Comparison of ENCODE assay signal across 11 cellular contexts in the genomic region with DNA sequence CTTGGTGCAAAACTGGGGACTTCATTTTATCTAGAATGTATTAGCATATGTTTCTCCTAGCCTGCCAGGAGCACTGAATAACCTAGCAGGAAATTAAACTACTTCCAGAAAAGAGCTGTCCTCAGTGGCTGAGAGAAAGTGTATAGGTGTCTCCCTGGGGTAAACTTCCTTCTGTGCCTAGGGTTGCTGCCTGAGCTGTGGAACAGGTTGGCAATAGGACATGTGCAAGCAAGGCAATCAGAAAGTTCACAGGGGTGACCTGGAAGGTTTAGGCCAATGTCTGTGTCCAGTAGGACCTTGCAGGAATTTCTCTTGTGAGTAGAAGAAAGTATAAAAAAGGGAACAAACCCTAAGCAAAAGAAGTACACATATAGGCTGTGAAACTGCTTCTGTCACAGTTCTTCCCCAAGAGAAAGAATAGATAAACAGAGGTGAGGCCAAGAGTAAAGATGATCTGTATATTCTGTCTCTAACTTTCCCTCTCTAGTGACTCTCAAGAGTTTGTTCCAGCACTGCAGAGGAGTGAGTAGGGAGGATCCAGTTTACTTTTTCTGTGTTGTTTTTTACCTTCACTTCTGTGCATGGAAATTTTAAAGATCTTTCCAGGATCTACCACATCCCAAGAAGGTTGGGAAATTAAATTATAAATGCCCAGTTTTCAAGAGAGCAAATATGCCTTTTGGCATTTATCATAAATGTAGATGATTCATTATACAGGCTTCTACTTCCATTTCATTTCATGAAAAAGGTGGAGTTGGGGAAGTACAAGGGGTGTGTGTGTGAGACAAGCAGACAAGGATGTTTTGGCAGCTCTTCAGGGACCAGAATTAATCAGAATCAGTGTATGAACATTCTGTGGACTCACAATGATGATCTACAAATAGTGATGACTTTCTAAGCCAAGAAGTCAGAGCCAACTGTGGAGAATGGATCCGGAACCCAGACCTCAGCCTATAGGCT.
DNase-seq lines count a peak whose midpoint lies in the region; ATAC-seq and TF ChIP-seq lines count a peak whose summit lies in the region.
"Had no signal": no experiment of that assay in that cellular context is flagged by ENCODE, and none has a peak within 500 bp of the region (broad histone marks: within the 10 kb centered on the region; RNA-seq: fewer than 3 reads in every experiment).

No MANE protein-coding gene starts in this region.

- ATAC-seq in effector memory CD8-positive, alpha-beta T cell (replicated peaks), result no peak

- H3K4me1 ChIP-seq in PC-9 (replicated peaks; ENCODE audit: insufficient read depth) (no peaks in the 10 kb centered on the region), neural progenitor cell (peaks cover 11% of the 10 kb centered on the region)
- H3K4me1 ChIP-seq: SJSA1 had no signal

- H3K4me2 ChIP-seq in PC-9 (no peak overlapping the region), neural progenitor cell (no peak overlapping the region)

- H3K27me3 ChIP-seq in PC-9 (ENCODE audit: insufficient read depth, low read depth) (no peaks in the 10 kb centered on the region), neural progenitor cell (no peaks in the 10 kb centered on the region)
- H3K27me3 ChIP-seq: SJSA1 had no signal

- 0 out of 2 replicates have a peak, but pooled peaks cover 5% of the 10 kb centered on the region for H3K79me2 ChIP-seq in PC-9 (ENCODE audit: low read depth)
- H3K79me2 ChIP-seq in neural progenitor cell (ENCODE audit: low read depth), result peaks cover 80% of the 10 kb centered on the region

- H3K9ac ChIP-seq in neural progenitor cell, result no peak overlapping the region

- POLR2A ChIA-PET in PC-9 (lab: Charles Lee; ENCODE audit: unreplicated experiment), result no interaction called here

- H3K9me3 ChIP-seq in PC-9 (ENCODE audit: insufficient read depth, low read depth) (no peaks in the 10 kb centered on the region), neural progenitor cell (ENCODE audit: low read depth) (no peaks in the 10 kb centered on the region)
- H3K9me3 ChIP-seq: SJSA1 had no signal

- H3K27me3 Mint-ChIP-seq in T-helper 2 cell treated with Interferon-gamma antibody and Interleukin-4, amounts not matched to agents 5 μg/mL and 100 μg/mL, for 36 hours (ENCODE audit: low read depth), result no peaks in the 10 kb centered on the region
- H3K27me3 Mint-ChIP-seq in effector memory CD8-positive, alpha-beta T cell, result no peaks in the 10 kb centered on the region
- H3K27me3 Mint-ChIP-seq in osteocyte (ENCODE audit: unreplicated experiment), result no peaks in the 10 kb centered on the region
- no peaks in the 10 kb centered on the region for H3K27me3 Mint-ChIP-seq in neural progenitor cell (ENCODE audit: insufficient read depth, low read depth)

- H3K36me3 ChIP-seq in PC-9 (ENCODE audit: low read depth), result no peaks in the 10 kb centered on the region
- H3K36me3 ChIP-seq in neural progenitor cell, result no peaks in the 10 kb centered on the region

- intact Hi-C loops in PC-9 (cut with micrococcal nuclease; ENCODE audit: unreplicated experiment), result no loop called here

- H3K9me2 ChIP-seq in PC-9 (ENCODE audit: insufficient read depth), result no peaks in the 10 kb centered on the region

- H3K9me3 Mint-ChIP-seq in T-helper 2 cell treated with Interferon-gamma antibody and Interleukin-4, amounts not matched to agents 5 μg/mL and 100 μg/mL, for 36 hours, result no peaks in the 10 kb centered on the region
- H3K9me3 Mint-ChIP-seq in effector memory CD8-positive, alpha-beta T cell, result no peaks in the 10 kb centered on the region
- H3K9me3 Mint-ChIP-seq in osteocyte (ENCODE audit: unreplicated experiment) (no peaks in the 10 kb centered on the region), neural progenitor cell (no peaks in the 10 kb centered on the region)

- peaks cover 79% of the 10 kb centered on the region for H3K4me1 Mint-ChIP-seq in T-helper 2 cell treated with Interferon-gamma antibody and Interleukin-4, amounts not matched to agents 5 μg/mL and 100 μg/mL, for 36 hours (ENCODE audit: low read depth)
- H3K4me1 Mint-ChIP-seq in effector memory CD8-positive, alpha-beta T cell (ENCODE audit: low read depth in 2 of 2), result peaks cover 68 to 79% of the 10 kb centered on the region in 2 donors
- peaks cover 18% of the 10 kb centered on the region for H3K4me1 Mint-ChIP-seq in osteocyte (ENCODE audit: unreplicated experiment)
- H3K4me1 Mint-ChIP-seq in neural progenitor cell, result peaks cover 3% of the 10 kb centered on the region

- 0 out of 2 replicates have a peak, but pooled peaks cover 2% of the 10 kb centered on the region for H4K20me1 ChIP-seq in PC-9 (ENCODE audit: insufficient read depth)
- H4K20me1 ChIP-seq in neural progenitor cell (ENCODE audit: low read depth), result peaks cover 49% of the 10 kb centered on the region

- no peak for TF ChIP-seq CTCF in PC-9 (conservative IDR thresholded peaks at IDR 0.05)
- no peak for TF ChIP-seq CTCF in osteocyte (IDR thresholded peaks at IDR 0.05)
- no peak for TF ChIP-seq CTCF in neural progenitor cell (IDR thresholded peaks at IDR 0.05)

- peak overlapping the region; percentile 26 for H3K27ac Mint-ChIP-seq in T-helper 2 cell treated with Interferon-gamma antibody and Interleukin-4, amounts not matched to agents 5 μg/mL and 100 μg/mL, for 36 hours
- H3K27ac Mint-ChIP-seq in effector memory CD8-positive, alpha-beta T cell, result peak overlapping the region; percentile 46 to 69
- H3K27ac Mint-ChIP-seq in osteocyte (ENCODE audit: unreplicated experiment) (peak overlapping the region; percentile 63), neural progenitor cell (no peak overlapping the region)

- CTCF ChIA-PET in PC-9 (lab: Charles Lee), result no interaction called here

- no peaks in the 10 kb centered on the region; the same call in 1 of the 2 replicates for H3F3A ChIP-seq in PC-9 (ENCODE audit: insufficient read depth, low read depth)
- H3F3A ChIP-seq in neural progenitor cell (ENCODE audit: low read depth), result peaks cover 14% of the 10 kb centered on the region

- H3K4me3 ChIP-seq in PC-9 (no peak overlapping the region), neural progenitor cell (no peak overlapping the region)
- H3K4me3 ChIP-seq: SJSA1 had no signal

- DNase-seq in T-helper 2 cell treated with Interferon-gamma antibody and Interleukin-4, amounts not matched to agents 5 μg/mL and 100 μg/mL, for 36 hours (ENCODE audit: low spot score), result no peak
- no peak for DNase-seq in T-helper 2 cell
- no peak for DNase-seq in PC-9
- DNase-seq in effector memory CD8-positive, alpha-beta T cell, result no peak
- no peak for DNase-seq in osteocyte (ENCODE audit: extremely low spot score, unreplicated experiment)
- no peak for DNase-seq in iPS-NIHi11 (ENCODE audit: low spot score)
- no peak for DNase-seq in neural progenitor cell (ENCODE audit: low spot score)
- no peak for DNase-seq in SIG-M5 treated with dmso at 0.1 percent for 504 hours (lab: John Stamatoyannopoulos, UW; ENCODE audit: unreplicated experiment)
- DNase-seq: activated gamma-delta T cell treated with Interleukin-2 at 50 U/mL for 16 hours, NCI-H1092 had no signal

- no peak overlapping the region for H2AFZ ChIP-seq in PC-9
- no peak overlapping the region for H2AFZ ChIP-seq in neural progenitor cell (replicated peaks)

- no TSS peak for BruUV-seq in PC-9 (replicated peaks; lab: Mats Ljungman, UMichigan)

- H3K27ac ChIP-seq in PC-9 (peak overlapping the region; percentile 18; the same call in 1 of the 2 replicates), neural progenitor cell (no peak overlapping the region)
- H3K27ac ChIP-seq: SJSA1 had no signal

- H3K4me3 Mint-ChIP-seq in T-helper 2 cell treated with Interferon-gamma antibody and Interleukin-4, amounts not matched to agents 5 μg/mL and 100 μg/mL, for 36 hours, result peak overlapping the region; percentile 58
- peak overlapping the region; percentile 12 to 14 for H3K4me3 Mint-ChIP-seq in effector memory CD8-positive, alpha-beta T cell
- H3K4me3 Mint-ChIP-seq in osteocyte (ENCODE audit: unreplicated experiment), result no peak overlapping the region
- H3K4me3 Mint-ChIP-seq in neural progenitor cell, result no peak overlapping the region

- peaks cover 23% of the 10 kb centered on the region for H3K36me3 Mint-ChIP-seq in T-helper 2 cell treated with Interferon-gamma antibody and Interleukin-4, amounts not matched to agents 5 μg/mL and 100 μg/mL, for 36 hours (ENCODE audit: low read depth)
- H3K36me3 Mint-ChIP-seq in effector memory CD8-positive, alpha-beta T cell (ENCODE audit: insufficient read depth), result no peaks in the 10 kb centered on the region
- H3K36me3 Mint-ChIP-seq in osteocyte (ENCODE audit: unreplicated experiment) (peaks cover 8% of the 10 kb centered on the region), neural progenitor cell (peaks cover 10% of the 10 kb centered on the region)

Comparison
In these comparisons a context has a peak if more than half of its experiments do, and no peak if none do; other contexts are left out.
1. H3K4me3 Mint-ChIP-seq: peak in T-helper 2 cell treated with Interferon-gamma antibody and Interleukin-4, amounts not matched to agents 5 μg/mL and 100 μg/mL, for 36 hours (single experiment) and effector memory CD8-positive, alpha-beta T cell (2 of 2); none in osteocyte (single experiment) and neural progenitor cell (single experiment).